ENCODE assay signal across 8 cellular contexts in the genomic region with DNA sequence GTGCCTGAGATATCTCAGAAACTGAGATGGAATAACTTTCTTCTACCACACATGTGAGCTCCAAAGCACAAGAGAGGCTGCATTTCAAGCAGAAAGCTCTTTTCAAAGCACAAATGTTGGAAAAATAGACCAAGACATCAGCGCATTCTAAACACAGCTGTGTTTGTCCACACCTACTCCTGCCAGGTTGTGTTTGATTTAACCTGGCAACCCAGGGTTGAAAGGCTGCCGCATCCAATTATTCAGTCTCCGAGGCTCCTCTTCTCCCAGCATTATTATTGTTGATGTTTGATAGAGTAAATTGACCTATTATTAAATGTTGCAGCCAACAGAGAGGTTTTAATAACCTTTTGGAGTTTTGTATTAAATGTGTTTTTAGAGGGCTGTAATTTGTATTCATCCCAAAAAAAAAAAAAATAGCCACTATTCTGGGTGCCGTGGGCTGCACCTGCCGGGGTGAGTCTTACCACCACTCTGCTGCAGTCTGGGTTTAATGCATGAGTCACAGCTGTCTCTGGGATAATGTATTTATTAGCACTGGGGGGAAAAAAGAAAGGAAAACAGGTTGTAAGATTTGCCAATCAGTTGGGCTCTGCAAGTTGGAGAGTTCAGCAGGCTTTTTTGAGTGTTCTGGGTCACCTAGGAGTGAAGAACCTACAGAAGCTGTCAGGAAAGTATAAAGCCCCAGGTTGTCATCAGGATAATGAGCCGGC.
DNase-seq lines count a peak whose midpoint lies in the region; ATAC-seq, FAIRE-seq and TF ChIP-seq lines count a peak whose summit lies in the region.

No MANE protein-coding gene starts in this region.

- H3K27me3 ChIP-seq in left ventricle myocardium inferior (ENCODE audit: low read depth), result no peaks in the 10 kb centered on the region
- H3K27me3 ChIP-seq in layer of hippocampus (ENCODE audit: control insufficient read depth, insufficient read depth, low read length), result no peaks in the 10 kb centered on the region

- peaks cover 25% of the 10 kb centered on the region for H3K4me1 ChIP-seq in left ventricle myocardium inferior

- intact Hi-C loops in left ventricle myocardium inferior (cut with micrococcal nuclease) (no loop called here), left ventricle myocardium superior (cut with micrococcal nuclease) (no loop called here)

- H3K36me3 ChIP-seq in left ventricle myocardium inferior, result no peaks in the 10 kb centered on the region

- no peak for FAIRE-seq in urothelium cell line (lab: Jason Lieb, UNC)

- no peak for ATAC-seq in left ventricle myocardium superior

- H3K4me3 ChIP-seq in left ventricle myocardium inferior, result no peak overlapping the region

- no peaks in the 10 kb centered on the region for H3K9me3 ChIP-seq in left ventricle myocardium inferior (replicated peaks)

- H3K27ac ChIP-seq in left ventricle myocardium inferior (replicated peaks), result peak overlapping the region; percentile 86
- H3K27ac ChIP-seq in VCaP, result peak overlapping the region; percentile 100
- H3K27ac ChIP-seq in layer of hippocampus (ENCODE audit: low read depth, low read length), result peak overlapping the region; percentile 91

- TF ChIP-seq CTCF in left ventricle myocardium inferior (IDR thresholded peaks at IDR 0.05; ENCODE audit: borderline replicate concordance) (no peak), VCaP (conservative IDR thresholded peaks at IDR 0.05) (no peak)

- no peak for DNase-seq in left ventricle myocardium inferior
- DNase-seq in left ventricle myocardium superior, result no peak
- peak; percentile 31 for DNase-seq in urothelium cell line (ENCODE audit: low spot score)
- DNase-seq in HUDEP-2 (lab: John Stamatoyannopoulos, UW; ENCODE audit: unreplicated experiment in 76 of 76), result no peak
- no peak for DNase-seq in islet precursor cell
- DNase-seq in GM19238 (ENCODE audit: insufficient read length, low spot score), result no peak
